15 cellular contexts compared by ENCODE assay signal in the genomic region with DNA sequence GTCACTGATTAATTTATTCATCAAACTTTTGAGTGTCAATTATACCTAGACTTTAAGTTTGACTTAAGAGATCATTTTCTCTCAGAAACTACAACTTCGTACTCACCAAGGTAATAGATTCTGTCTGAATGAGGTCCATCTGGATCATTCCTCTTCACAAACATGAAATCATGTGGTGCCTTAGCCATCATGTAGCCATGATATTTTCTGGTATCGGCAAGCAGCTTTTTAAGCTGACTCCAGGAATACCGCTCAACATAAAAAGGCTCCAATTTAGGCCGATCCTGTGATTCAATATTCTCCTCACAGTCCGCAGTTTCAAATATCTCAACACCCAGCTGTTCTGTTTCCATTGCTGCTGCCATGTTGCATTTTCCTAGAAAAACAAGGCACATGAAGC. TPM values are rescaled to one million over a fixed set of nuclear protein-coding genes. Genes with fewer than 3 reads are reported as not detected.
DNase-seq lines count a peak whose midpoint lies in the region; ATAC-seq and TF ChIP-seq lines count a peak whose summit lies in the region.
"Had no signal": no experiment of that assay in that cellular context is flagged by ENCODE, and none has a peak within 500 bp of the region (broad histone marks: within the 10 kb centered on the region; RNA-seq: fewer than 3 reads in every experiment).

No MANE protein-coding gene starts in this region.

- H3K4me2 ChIP-seq in GM23248 (ENCODE audit: unreplicated experiment): no peak overlapping the region

- H3K36me3 ChIP-seq in GM23248 (ENCODE audit: low read depth) (peaks cover 19% of the 10 kb centered on the region; the same call in 1 of the 2 replicates), left lung (peaks cover 0 to 59% of the 10 kb centered on the region in 2 donors), spleen (peaks cover 2 to 76% (median 48%) of the 10 kb centered on the region in 6 donors)

- no peak overlapping the region for H3K4me3 Mint-ChIP-seq in activated T-helper 1 cell treated with anti-CD3 and anti-CD28 coated beads, Interleukin-12 subunit alpha, Interleukin-12 subunit beta, Interleukin-2, Interleukin-4 antibody, amounts not matched to agents 30 ng/mL and 10 ng/mL and 1 ng/mL, durations not matched to agents 14 hours and 24 hours and 36 hours

- peaks cover 23% of the 10 kb centered on the region for H3K36me3 Mint-ChIP-seq in activated T-helper 1 cell treated with anti-CD3 and anti-CD28 coated beads, Interleukin-12 subunit alpha, Interleukin-12 subunit beta, Interleukin-2, Interleukin-4 antibody, amounts not matched to agents 30 ng/mL and 10 ng/mL and 1 ng/mL, durations not matched to agents 14 hours and 24 hours and 36 hours (ENCODE audit: low read depth)

- H3K79me2 ChIP-seq in GM23248 (ENCODE audit: insufficient read depth): peaks cover 91% of the 10 kb centered on the region

- no peaks in the 10 kb centered on the region for H3K9me3 Mint-ChIP-seq in activated T-helper 1 cell treated with anti-CD3 and anti-CD28 coated beads, Interleukin-12 subunit alpha, Interleukin-12 subunit beta, Interleukin-2, Interleukin-4 antibody, amounts not matched to agents 30 ng/mL and 10 ng/mL and 1 ng/mL, durations not matched to agents 14 hours and 24 hours and 36 hours

- WGBS in GM23248 (ENCODE audit: low coverage in 1 of 2, low lambda C conversion rate in 2 of 2, missing lambda C conversion rate in 2 of 2), 2 experiments: 95 to 97% methylated on average over 5 of the region's 5 CpGs
- 89 to 97% (median 93%) methylated on average over 5 of the region's 5 CpGs for WGBS in spleen, 5 donors

- no peak overlapping the region for H2AFZ ChIP-seq in GM23248

- peaks cover 40% of the 10 kb centered on the region for H3K4me1 Mint-ChIP-seq in activated T-helper 1 cell treated with anti-CD3 and anti-CD28 coated beads, Interleukin-12 subunit alpha, Interleukin-12 subunit beta, Interleukin-2, Interleukin-4 antibody, amounts not matched to agents 30 ng/mL and 10 ng/mL and 1 ng/mL, durations not matched to agents 14 hours and 24 hours and 36 hours (ENCODE audit: low read depth)

- in situ Hi-C loops in GM23248 (cut with MboI) (no loop called here), astrocyte of the spinal cord (cut with HindIII; ENCODE audit: low sequenced_read_pairs) (no loop called here), GM13976 (cut with MboI; ENCODE audit: low sequenced_read_pairs, unreplicated experiment) (no loop called here)

- no peak overlapping the region for H3K4me3 ChIP-seq in GM23248
- peak overlapping the region; percentile 13 for H3K4me3 ChIP-seq in astrocyte of the spinal cord (ENCODE audit: low read depth, low read length)
- H3K4me3 ChIP-seq in left lung: no peak overlapping the region
- H3K4me3 ChIP-seq in spleen: peak overlapping the region in 1 of 8 donors; percentile 1

- H3K27ac Mint-ChIP-seq in activated T-helper 1 cell treated with anti-CD3 and anti-CD28 coated beads, Interleukin-12 subunit alpha, Interleukin-12 subunit beta, Interleukin-2, Interleukin-4 antibody, amounts not matched to agents 30 ng/mL and 10 ng/mL and 1 ng/mL, durations not matched to agents 14 hours and 24 hours and 36 hours: no peak overlapping the region

- DNase-seq in GM23248 (no peak), astrocyte of the spinal cord (ENCODE audit: low read depth, low spot score) (no peak), left lung (no peak), spleen (no peak), GM13976 (ENCODE audit: low spot score) (no peak)
- no peak for DNase-seq in activated T-helper 1 cell treated with anti-CD3 and anti-CD28 coated beads, Interleukin-12 subunit alpha, Interleukin-12 subunit beta, Interleukin-2, Interleukin-4 antibody, amounts not matched to agents 30 ng/mL and 10 ng/mL and 1 ng/mL, durations not matched to agents 14 hours and 24 hours and 36 hours (ENCODE audit: low spot score)
- DNase-seq: activated T-cell treated with anti-CD3 and anti-CD28 coated beads, Interleukin-2, amount 50 U/mL, for 1 hour; DND-41; effector CD8-positive, alpha-beta T cell; NCI-H1092 treated with DMSO at 0.1 percent for 48 hours; NCI-H345; PC-3 had no signal

- TF ChIP-seq CTCF in astrocyte of the spinal cord (IDR thresholded peaks at IDR 0.05; ENCODE audit: low read depth, low read length): no peak
- TF ChIP-seq CTCF in left lung (IDR thresholded peaks at IDR 0.05): no peak
- TF ChIP-seq CTCF in spleen (IDR thresholded peaks at IDR 0.05 in 8 of 11, conservative IDR thresholded peaks at IDR 0.05 in 3 of 11): no peak
- TF ChIP-seq CTCF in GM13976 (IDR thresholded peaks at IDR 0.05; ENCODE audit: borderline replicate concordance, control extremely low read depth, extremely low read depth, insufficient read depth, missing control alignments): no peak

- H3F3A ChIP-seq in GM23248 (ENCODE audit: insufficient read depth): peaks cover 23% of the 10 kb centered on the region; the same call in 1 of the 2 replicates

- H3K4me1 ChIP-seq in GM23248 (ENCODE audit: insufficient read depth): peaks cover 20% of the 10 kb centered on the region
- H3K4me1 ChIP-seq in left lung: peaks cover 9 to 42% of the 10 kb centered on the region in 2 donors
- peaks cover 29 to 76% (median 57%) of the 10 kb centered on the region in 6 donors for H3K4me1 ChIP-seq in spleen

- H4K20me1 ChIP-seq in GM23248 (ENCODE audit: insufficient read depth): no peaks in the 10 kb centered on the region

- H3K9me3 ChIP-seq in GM23248 (ENCODE audit: low read depth): no peaks in the 10 kb centered on the region
- H3K9me3 ChIP-seq in left lung: no peaks in the 10 kb centered on the region
- no peaks in the 10 kb centered on the region for H3K9me3 ChIP-seq in spleen

- intact Hi-C loops in left lung (cut with DNase I): no loop called here
- intact Hi-C loops in spleen (cut with DNase I; ENCODE audit: low total_unique reads): no loop called here
- intact Hi-C loops in activated T-helper 1 cell treated with anti-CD3 and anti-CD28 coated beads, Interleukin-12 subunit alpha, Interleukin-12 subunit beta, Interleukin-2, Interleukin-4 antibody, amounts not matched to agents 30 ng/mL and 10 ng/mL and 1 ng/mL, durations not matched to agents 14 hours and 24 hours and 36 hours (cut with micrococcal nuclease): no loop called here

- ATAC-seq in left lung: no peak
- no peak for ATAC-seq in HG03280 (IDR thresholded peaks at IDR 0.05; ENCODE audit: unreplicated experiment)
- ATAC-seq in HG03439 (IDR thresholded peaks at IDR 0.05; ENCODE audit: unreplicated experiment): no peak
- ATAC-seq: activated CD4-positive, CD25-positive, alpha-beta regulatory T cell treated with anti-CD3 and anti-CD28 coated beads, Interleukin-2, amount 50 U/mL, for 24 hours; PC-3 had no signal

- H3K9me2 ChIP-seq in GM23248 (ENCODE audit: insufficient read depth): no peaks in the 10 kb centered on the region

- peak overlapping the region; percentile 36; the same call in 1 of the 2 replicates for H3K9ac ChIP-seq in GM23248

- H3K27ac ChIP-seq in GM23248: peak overlapping the region; percentile 62
- peak overlapping the region; percentile 28 to 45 for H3K27ac ChIP-seq in left lung
- H3K27ac ChIP-seq in spleen: peak overlapping the region in 7 of 8 donors; percentile 7 to 77 (median 63)

- H3K27me3 Mint-ChIP-seq in activated T-helper 1 cell treated with anti-CD3 and anti-CD28 coated beads, Interleukin-12 subunit alpha, Interleukin-12 subunit beta, Interleukin-2, Interleukin-4 antibody, amounts not matched to agents 30 ng/mL and 10 ng/mL and 1 ng/mL, durations not matched to agents 14 hours and 24 hours and 36 hours (ENCODE audit: insufficient read depth): no peaks in the 10 kb centered on the region

- no peaks in the 10 kb centered on the region for H3K27me3 ChIP-seq in GM23248 (replicated peaks; ENCODE audit: insufficient read depth)
- H3K27me3 ChIP-seq in left lung: no peaks in the 10 kb centered on the region
- no peaks in the 10 kb centered on the region for H3K27me3 ChIP-seq in spleen (replicated peaks in 1 of 7)

- TF ChIP-seq POLR2A in spleen (IDR thresholded peaks at IDR 0.05): no peak

RNA-seq across cellular contexts. Expression of a gene that starts 5.3 kb away (rescaled TPM):
- total RNA-seq in GM23248 (2014; rRNA removed; shearing (Covaris generic)): 21.5 and 28.9 TPM in 2 replicates
- 28.0 and 30.1 TPM in 2 replicates for polyA plus RNA-seq in GM23248 (2016; fragmentation: Nextera tagmentation; extraction: Ambion mirVana)
- total RNA-seq in left lung: 10 to 100 TPM; 31.7 to 35.0 TPM
- 10 to 100 TPM; 40.1 to 74.6 (median 55.9) TPM for total RNA-seq in spleen
- 10 to 100 TPM in 1 of 3 donors, 1 to 10 TPM in 2; 6.0 to 12.8 (median 6.8) TPM for polyA plus RNA-seq in spleen
- 34.8 and 35.6 TPM in 2 replicates for total RNA-seq in activated T-helper 1 cell treated with anti-CD3 and anti-CD28 coated beads, Interleukin-12 subunit alpha, Interleukin-12 subunit beta, Interleukin-2, Interleukin-4 antibody, amounts not matched to agents 30 ng/mL and 10 ng/mL and 1 ng/mL, durations not matched to agents 14 hours and 24 hours and 36 hours

RNA-seq across cellular contexts. Expression of a gene that starts 18.1 kb away (rescaled TPM):
- total RNA-seq in GM23248 (2014; rRNA removed; shearing (Covaris generic)): 89.7 and 104 TPM in 2 replicates
- 119 and 135 TPM in 2 replicates for polyA plus RNA-seq in GM23248 (2016; fragmentation: Nextera tagmentation; extraction: Ambion mirVana)
- total RNA-seq in left lung: 10 to 100 TPM; 51.1 to 86.4 TPM
- total RNA-seq in spleen: 10 to 100 TPM; 23.0 to 47.4 (median 29.5) TPM
- 10 to 100 TPM in 1 of 3 donors, 1 to 10 TPM in 2; 5.5 to 13.2 (median 10.0) TPM for polyA plus RNA-seq in spleen
- 45.8 and 46.0 TPM in 2 replicates for total RNA-seq in activated T-helper 1 cell treated with anti-CD3 and anti-CD28 coated beads, Interleukin-12 subunit alpha, Interleukin-12 subunit beta, Interleukin-2, Interleukin-4 antibody, amounts not matched to agents 30 ng/mL and 10 ng/mL and 1 ng/mL, durations not matched to agents 14 hours and 24 hours and 36 hours
